10 cellular contexts compared by ENCODE assay signal in the genomic region with DNA sequence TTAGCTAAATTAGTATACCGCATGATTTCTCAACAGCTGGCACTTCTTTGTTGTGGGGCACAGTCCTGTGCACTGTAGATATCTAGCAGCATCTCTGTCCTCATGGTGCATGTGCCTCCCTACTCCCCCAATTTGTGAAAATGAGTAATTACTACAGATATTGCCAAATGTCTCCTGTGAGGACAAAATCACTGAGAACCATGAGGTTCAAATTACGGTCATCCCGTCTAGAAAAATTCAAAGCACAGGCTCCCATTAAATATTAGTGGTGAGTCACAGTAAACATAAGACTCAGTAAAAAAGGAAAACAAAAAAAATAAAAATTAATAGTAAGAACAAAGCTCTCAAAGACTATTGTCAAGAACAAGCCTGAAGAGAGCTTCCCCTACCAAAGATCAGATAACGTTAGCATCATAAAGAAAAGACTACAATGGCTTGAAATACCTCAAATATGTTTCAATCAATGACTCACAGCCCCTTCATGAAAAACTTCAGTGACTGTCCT. TPM values are rescaled to one million over a fixed set of nuclear protein-coding genes. Genes with fewer than 3 reads are reported as not detected.
DNase-seq lines count a peak whose midpoint lies in the region; ATAC-seq and TF ChIP-seq lines count a peak whose summit lies in the region.
"Had no signal": no experiment of that assay in that cellular context is flagged by ENCODE, and none has a peak within 500 bp of the region (broad histone marks: within the 10 kb centered on the region; RNA-seq: fewer than 3 reads in every experiment).

No MANE protein-coding gene starts in this region.

- no peaks in the 10 kb centered on the region for H3K9me3 Mint-ChIP-seq in stimulated activated naive B cell treated with anti-CD40 and anti-IgM and Interleukin-4, amounts not matched to agents 10 μg/mL and 1 μg/mL and 100 μg/mL, for 72 hours

- H3K4me1 Mint-ChIP-seq in stimulated activated naive B cell treated with anti-CD40 and anti-IgM and Interleukin-4, amounts not matched to agents 10 μg/mL and 1 μg/mL and 100 μg/mL, for 72 hours, result peaks cover 14 to 31% of the 10 kb centered on the region in 2 donors

- TF ChIP-seq CTCF in fibroblast of villous mesenchyme (IDR thresholded peaks at IDR 0.05; ENCODE audit: insufficient read depth, low read depth, low read length) (no peak), GM13977 (IDR thresholded peaks at IDR 0.05; ENCODE audit: extremely low read depth, insufficient read depth, missing control alignments) (no peak)

- in situ Hi-C loops in GM13977 (cut with MboI; ENCODE audit: low pct_unique_long_range_greater_than_20kb, low sequenced_read_pairs, unreplicated experiment), result no loop called here

- ATAC-seq in stimulated activated naive B cell treated with anti-CD40 and anti-IgM and Interleukin-4, amounts not matched to agents 10 μg/mL and 1 μg/mL and 100 μg/mL, for 72 hours (replicated peaks), result no peak
- no peak for ATAC-seq in GM21723 (IDR thresholded peaks at IDR 0.05; ENCODE audit: unreplicated experiment)

- no peak overlapping the region for H3K4me3 Mint-ChIP-seq in stimulated activated naive B cell treated with anti-CD40 and anti-IgM and Interleukin-4, amounts not matched to agents 10 μg/mL and 1 μg/mL and 100 μg/mL, for 72 hours

- peaks cover 16% of the 10 kb centered on the region; the same call in 1 of the 2 replicates for H3K36me3 ChIP-seq in SJSA1

- no peaks in the 10 kb centered on the region for H3K9me3 ChIP-seq in SJSA1 (replicated peaks)

- no peaks in the 10 kb centered on the region for H3K27me3 Mint-ChIP-seq in stimulated activated naive B cell treated with anti-CD40 and anti-IgM and Interleukin-4, amounts not matched to agents 10 μg/mL and 1 μg/mL and 100 μg/mL, for 72 hours

- H3K4me3 ChIP-seq in SJSA1 (no peak overlapping the region), fibroblast of villous mesenchyme (ENCODE audit: low read depth, low read length) (no peak overlapping the region)

- DNase-seq in NK-92 treated with Interleukin-12 subunit alpha and Interleukin-12 subunit beta, amount 100 ng/mL, for 24 hours (lab: John Stamatoyannopoulos, UW), result peak; percentile 20
- no peak for DNase-seq in NK-92 (lab: John Stamatoyannopoulos, UW; ENCODE audit: unreplicated experiment)
- DNase-seq in SJSA1 (ENCODE audit: low read depth in 1 of 2, low spot score in 2 of 2), result peak in 1 of 2 experiments; percentile 83
- DNase-seq in fibroblast of villous mesenchyme (ENCODE audit: low read depth), result peak; percentile 87
- no peak for DNase-seq in stimulated activated naive B cell treated with anti-CD40 and anti-IgM and Interleukin-4, amounts not matched to agents 10 μg/mL and 1 μg/mL and 100 μg/mL, for 72 hours
- DNase-seq in GM13977 (ENCODE audit: low spot score), result no peak
- no peak for DNase-seq in CD1c-positive myeloid dendritic cell (ENCODE audit: extremely low spot score)
- DNase-seq: activated naive CD4-positive, alpha-beta T cell treated with anti-CD3 and anti-CD28 coated beads, Interleukin-2, amount 50 U/mL, for 16 hours had no signal

- peak overlapping the region; percentile 59 for H3K27ac Mint-ChIP-seq in stimulated activated naive B cell treated with anti-CD40 and anti-IgM and Interleukin-4, amounts not matched to agents 10 μg/mL and 1 μg/mL and 100 μg/mL, for 72 hours

- H3K27me3 ChIP-seq in SJSA1 (replicated peaks), result no peaks in the 10 kb centered on the region

- peaks cover 29 to 48% of the 10 kb centered on the region in 2 donors for H3K36me3 Mint-ChIP-seq in stimulated activated naive B cell treated with anti-CD40 and anti-IgM and Interleukin-4, amounts not matched to agents 10 μg/mL and 1 μg/mL and 100 μg/mL, for 72 hours

- H3K27ac ChIP-seq in SJSA1, result peak overlapping the region; percentile 41

- H3K4me1 ChIP-seq in SJSA1 (replicated peaks), result peaks cover 38% of the 10 kb centered on the region

RNA-seq across cellular contexts. Expression of a gene that starts 57.8 kb away (rescaled TPM):
- total RNA-seq in SJSA1 (2014; rRNA removed; shearing (Covaris generic)), result not detected in 2 replicates
- not detected in 2 replicates for total RNA-seq in fibroblast of villous mesenchyme
- total RNA-seq: T-helper 1 cell treated with Interleukin-12 subunit alpha and Interleukin-12 subunit beta and Interleukin-4 antibody, amounts not matched to agents 30 ng/mL and 1 ng/mL, for 36 hours had no signal

Comparison
In these comparisons a context has a peak if more than half of its experiments do, and no peak if none do; other contexts are left out.
1. DNase-seq: peak in NK-92 treated with Interleukin-12 subunit alpha and Interleukin-12 subunit beta, amount 100 ng/mL, for 24 hours (single experiment) and fibroblast of villous mesenchyme (single experiment); none in NK-92 (single experiment), stimulated activated naive B cell treated with anti-CD40 and anti-IgM and Interleukin-4, amounts not matched to agents 10 μg/mL and 1 μg/mL and 100 μg/mL, for 72 hours (single experiment), GM13977 (single experiment) and CD1c-positive myeloid dendritic cell (single experiment).